1 cellular context compared by ENCODE assay signal in the genomic region with DNA sequence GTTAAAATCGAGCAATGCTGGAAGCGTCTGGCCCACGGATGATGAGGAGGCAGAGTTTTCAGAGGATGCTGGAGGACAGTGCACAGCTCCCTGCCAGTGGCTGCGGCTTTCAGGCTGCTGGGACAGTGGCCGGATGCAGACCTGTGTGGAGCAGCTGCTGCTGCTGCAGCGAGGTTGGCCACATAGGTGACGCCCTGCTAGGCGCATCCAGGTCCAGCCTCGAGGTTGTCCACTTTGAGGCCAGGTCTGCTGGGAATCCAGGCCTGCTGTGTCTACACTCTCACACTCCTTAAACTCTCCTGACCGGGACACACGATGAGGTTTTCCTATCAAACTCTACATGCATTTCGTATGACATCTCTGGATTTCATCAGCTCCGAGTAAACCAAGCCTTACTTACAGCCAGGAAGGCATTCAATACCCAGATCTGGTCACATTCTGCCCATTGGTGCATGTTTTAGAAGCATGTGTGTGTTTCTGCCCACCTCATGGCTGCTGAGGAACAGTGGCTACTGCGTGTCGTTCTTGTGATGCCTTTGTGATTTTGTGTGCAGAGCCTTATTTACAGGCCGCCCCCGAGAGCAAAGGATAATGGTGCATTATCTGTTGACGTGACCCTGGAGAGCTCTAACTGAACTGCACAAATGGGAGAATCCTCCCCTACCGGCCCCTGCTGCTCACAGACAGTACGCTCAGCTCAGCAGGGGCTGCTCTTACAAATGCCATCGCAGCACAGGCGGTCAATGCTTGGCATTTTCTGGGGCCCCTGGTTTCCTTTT.
A peak's percentile ranks its signal among the peaks of the same experiment; 100 is the strongest.
TF ChIP-seq lines count a peak whose summit lies in the region.

No MANE protein-coding gene starts in this region.

TF ChIP-seq in HepG2, 621 proteins besides CTCF, POLR2A, EP300 and RAD21 (continued from another document and continues in another):
- TF ChIP-seq, protein P1, sequence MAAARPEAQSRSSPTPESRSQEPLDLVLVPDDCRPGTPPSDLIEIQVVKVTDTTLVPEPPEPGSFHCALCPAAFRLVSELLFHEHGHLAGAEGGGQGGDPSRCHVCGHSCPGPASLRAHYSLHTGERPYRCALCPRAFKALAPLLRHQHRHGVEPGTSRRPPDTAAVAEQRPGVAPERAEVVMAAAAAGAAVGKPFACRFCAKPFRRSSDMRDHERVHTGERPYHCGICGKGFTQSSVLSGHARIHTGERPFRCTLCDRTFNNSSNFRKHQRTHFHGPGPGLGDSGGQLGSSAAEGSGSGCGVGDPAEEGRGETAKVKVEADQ (CRISPR knock-in tag; IDR thresholded peaks at IDR 0.05; ENCODE audit: borderline replicate concordance), result no peak
- TF ChIP-seq, protein P2, sequence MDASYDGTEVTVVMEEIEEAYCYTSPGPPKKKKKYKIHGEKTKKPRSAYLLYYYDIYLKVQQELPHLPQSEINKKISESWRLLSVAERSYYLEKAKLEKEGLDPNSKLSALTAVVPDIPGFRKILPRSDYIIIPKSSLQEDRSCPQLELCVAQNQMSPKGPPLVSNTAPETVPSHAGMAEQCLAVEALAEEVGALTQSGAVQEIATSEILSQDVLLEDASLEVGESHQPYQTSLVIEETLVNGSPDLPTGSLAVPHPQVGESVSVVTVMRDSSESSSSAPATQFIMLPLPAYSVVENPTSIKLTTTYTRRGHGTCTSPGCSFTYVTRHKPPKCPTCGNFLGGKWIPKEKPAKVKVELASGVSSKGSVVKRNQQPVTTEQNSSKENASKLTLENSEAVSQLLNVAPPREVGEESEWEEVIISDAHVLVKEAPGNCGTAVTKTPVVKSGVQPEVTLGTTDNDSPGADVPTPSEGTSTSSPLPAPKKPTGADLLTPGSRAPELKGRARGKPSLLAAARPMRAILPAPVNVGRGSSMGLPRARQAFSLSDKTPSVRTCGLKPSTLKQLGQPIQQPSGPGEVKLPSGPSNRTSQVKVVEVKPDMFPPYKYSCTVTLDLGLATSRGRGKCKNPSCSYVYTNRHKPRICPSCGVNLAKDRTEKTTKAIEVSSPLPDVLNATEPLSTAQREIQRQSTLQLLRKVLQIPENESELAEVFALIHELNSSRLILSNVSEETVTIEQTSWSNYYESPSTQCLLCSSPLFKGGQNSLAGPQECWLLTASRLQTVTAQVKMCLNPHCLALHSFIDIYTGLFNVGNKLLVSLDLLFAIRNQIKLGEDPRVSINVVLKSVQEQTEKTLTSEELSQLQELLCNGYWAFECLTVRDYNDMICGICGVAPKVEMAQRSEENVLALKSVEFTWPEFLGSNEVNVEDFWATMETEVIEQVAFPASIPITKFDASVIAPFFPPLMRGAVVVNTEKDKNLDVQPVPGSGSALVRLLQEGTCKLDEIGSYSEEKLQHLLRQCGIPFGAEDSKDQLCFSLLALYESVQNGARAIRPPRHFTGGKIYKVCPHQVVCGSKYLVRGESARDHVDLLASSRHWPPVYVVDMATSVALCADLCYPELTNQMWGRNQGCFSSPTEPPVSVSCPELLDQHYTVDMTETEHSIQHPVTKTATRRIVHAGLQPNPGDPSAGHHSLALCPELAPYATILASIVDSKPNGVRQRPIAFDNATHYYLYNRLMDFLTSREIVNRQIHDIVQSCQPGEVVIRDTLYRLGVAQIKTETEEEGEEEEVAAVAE (CRISPR knock-in tag; IDR thresholded peaks at IDR 0.05; ENCODE audit: borderline replicate concordance), result no peak
- TF ChIP-seq ZNF564 (CRISPR knock-in tag; IDR thresholded peaks at IDR 0.05) (no peak), YY1 (IDR thresholded peaks at IDR 0.05; ENCODE audit: insufficient read depth, insufficient replicate concordance, low read depth, low read length) (peak; percentile 21), POLR2AphosphoS5 (IDR thresholded peaks at IDR 0.05; ENCODE audit: low read depth, low read length) (no peak), BHLHE40 (IDR thresholded peaks at IDR 0.05; ENCODE audit: low read length) (no peak), ZSCAN12 (CRISPR knock-in tag; IDR thresholded peaks at IDR 0.05) (no peak), PHF8 (CRISPR knock-in tag; IDR thresholded peaks at IDR 0.05) (no peak), RCOR2 (CRISPR knock-in tag; IDR thresholded peaks at IDR 0.05) (no peak), ESRRA (CRISPR knock-in tag; IDR thresholded peaks at IDR 0.05; ENCODE audit: low read depth) (no peak), KLF6 (CRISPR knock-in tag; IDR thresholded peaks at IDR 0.05) (no peak), ZBTB20 (CRISPR knock-in tag; IDR thresholded peaks at IDR 0.05; ENCODE audit: borderline replicate concordance, low read depth) (no peak), NCOA2 (CRISPR knock-in tag; IDR thresholded peaks at IDR 0.05) (no peak), DPF2 (CRISPR knock-in tag; IDR thresholded peaks at IDR 0.05; ENCODE audit: borderline replicate concordance, low read depth) (no peak; the same call in 1 of the 2 replicates), SOX6 (IDR thresholded peaks at IDR 0.05) (no peak), SOX6 (CRISPR knock-in tag; IDR thresholded peaks at IDR 0.05) (peak; percentile 92), KLF16 (CRISPR knock-in tag; IDR thresholded peaks at IDR 0.05) (peak in 1 of 2 experiments; percentile 63; a peak in 1 of 4 replicates), SRY (CRISPR knock-in tag; IDR thresholded peaks at IDR 0.05) (no peak), HHEX (CRISPR knock-in tag; IDR thresholded peaks at IDR 0.05) (no peak), ZNF335 (CRISPR knock-in tag; IDR thresholded peaks at IDR 0.05) (no peak), CHD2 (IDR thresholded peaks at IDR 0.05; ENCODE audit: low read depth, low read length) (no peak), ZNF24 (IDR thresholded peaks at IDR 0.05) (no peak), ZNF782 (CRISPR knock-in tag; IDR thresholded peaks at IDR 0.05; ENCODE audit: borderline replicate concordance) (no peak), PLRG1 (conservative IDR thresholded peaks at IDR 0.05) (no peak), ZKSCAN8 (CRISPR knock-in tag; IDR thresholded peaks at IDR 0.05; ENCODE audit: borderline replicate concordance) (no peak), ZNF780A (CRISPR knock-in tag; IDR thresholded peaks at IDR 0.05) (no peak), FOXO1 (CRISPR knock-in tag; IDR thresholded peaks at IDR 0.05) (peak; percentile 73), FOSL1 (CRISPR knock-in tag; IDR thresholded peaks at IDR 0.05; ENCODE audit: borderline replicate concordance) (no peak), IKZF1 (IDR thresholded peaks at IDR 0.05) (no peak), ZNF207 (IDR thresholded peaks at IDR 0.05; ENCODE audit: borderline replicate concordance) (no peak), THAP11 (CRISPR knock-in tag; IDR thresholded peaks at IDR 0.05) (no peak), ZFYVE20 (CRISPR knock-in tag; IDR thresholded peaks at IDR 0.05; ENCODE audit: borderline replicate concordance, low read depth) (no peak), PAWR (CRISPR knock-in tag; IDR thresholded peaks at IDR 0.05; ENCODE audit: borderline replicate concordance) (no peak), SETDB1 (CRISPR knock-in tag; IDR thresholded peaks at IDR 0.05; ENCODE audit: borderline replicate concordance) (no peak), MAZ (IDR thresholded peaks at IDR 0.05; ENCODE audit: borderline replicate concordance, low read depth, low read length) (no peak), MAZ (CRISPR knock-in tag; IDR thresholded peaks at IDR 0.05; ENCODE audit: low read depth) (no peak), ZNF292 (CRISPR knock-in tag; IDR thresholded peaks at IDR 0.05; ENCODE audit: borderline replicate concordance, low read depth) (peak; percentile 76), ZNF629 (CRISPR knock-in tag; conservative IDR thresholded peaks at IDR 0.05) (no peak), PHF5A (CRISPR knock-in tag; IDR thresholded peaks at IDR 0.05; ENCODE audit: low read depth, unreplicated experiment) (no peak), CENPX (CRISPR knock-in tag; IDR thresholded peaks at IDR 0.05) (no peak), ISL2 (CRISPR knock-in tag; IDR thresholded peaks at IDR 0.05) (no peak; the same call in 1 of the 2 replicates), ZMYM3 (CRISPR knock-in tag; IDR thresholded peaks at IDR 0.05) (no peak)
- TF ChIP-seq, protein P3, sequence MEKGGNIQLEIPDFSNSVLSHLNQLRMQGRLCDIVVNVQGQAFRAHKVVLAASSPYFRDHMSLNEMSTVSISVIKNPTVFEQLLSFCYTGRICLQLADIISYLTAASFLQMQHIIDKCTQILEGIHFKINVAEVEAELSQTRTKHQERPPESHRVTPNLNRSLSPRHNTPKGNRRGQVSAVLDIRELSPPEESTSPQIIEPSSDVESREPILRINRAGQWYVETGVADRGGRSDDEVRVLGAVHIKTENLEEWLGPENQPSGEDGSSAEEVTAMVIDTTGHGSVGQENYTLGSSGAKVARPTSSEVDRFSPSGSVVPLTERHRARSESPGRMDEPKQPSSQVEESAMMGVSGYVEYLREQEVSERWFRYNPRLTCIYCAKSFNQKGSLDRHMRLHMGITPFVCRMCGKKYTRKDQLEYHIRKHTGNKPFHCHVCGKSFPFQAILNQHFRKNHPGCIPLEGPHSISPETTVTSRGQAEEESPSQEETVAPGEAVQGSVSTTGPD (CRISPR knock-in tag; IDR thresholded peaks at IDR 0.05), result no peak
- TF ChIP-seq, protein P4, sequence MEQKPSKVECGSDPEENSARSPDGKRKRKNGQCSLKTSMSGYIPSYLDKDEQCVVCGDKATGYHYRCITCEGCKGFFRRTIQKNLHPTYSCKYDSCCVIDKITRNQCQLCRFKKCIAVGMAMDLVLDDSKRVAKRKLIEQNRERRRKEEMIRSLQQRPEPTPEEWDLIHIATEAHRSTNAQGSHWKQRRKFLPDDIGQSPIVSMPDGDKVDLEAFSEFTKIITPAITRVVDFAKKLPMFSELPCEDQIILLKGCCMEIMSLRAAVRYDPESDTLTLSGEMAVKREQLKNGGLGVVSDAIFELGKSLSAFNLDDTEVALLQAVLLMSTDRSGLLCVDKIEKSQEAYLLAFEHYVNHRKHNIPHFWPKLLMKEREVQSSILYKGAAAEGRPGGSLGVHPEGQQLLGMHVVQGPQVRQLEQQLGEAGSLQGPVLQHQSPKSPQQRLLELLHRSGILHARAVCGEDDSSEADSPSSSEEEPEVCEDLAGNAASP (CRISPR knock-in tag; IDR thresholded peaks at IDR 0.05; ENCODE audit: borderline replicate concordance), result no peak
- TF ChIP-seq, protein P5, sequence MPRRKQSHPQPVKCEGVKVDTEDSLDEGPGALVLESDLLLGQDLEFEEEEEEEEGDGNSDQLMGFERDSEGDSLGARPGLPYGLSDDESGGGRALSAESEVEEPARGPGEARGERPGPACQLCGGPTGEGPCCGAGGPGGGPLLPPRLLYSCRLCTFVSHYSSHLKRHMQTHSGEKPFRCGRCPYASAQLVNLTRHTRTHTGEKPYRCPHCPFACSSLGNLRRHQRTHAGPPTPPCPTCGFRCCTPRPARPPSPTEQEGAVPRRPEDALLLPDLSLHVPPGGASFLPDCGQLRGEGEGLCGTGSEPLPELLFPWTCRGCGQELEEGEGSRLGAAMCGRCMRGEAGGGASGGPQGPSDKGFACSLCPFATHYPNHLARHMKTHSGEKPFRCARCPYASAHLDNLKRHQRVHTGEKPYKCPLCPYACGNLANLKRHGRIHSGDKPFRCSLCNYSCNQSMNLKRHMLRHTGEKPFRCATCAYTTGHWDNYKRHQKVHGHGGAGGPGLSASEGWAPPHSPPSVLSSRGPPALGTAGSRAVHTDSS (CRISPR knock-in tag; conservative IDR thresholded peaks at IDR 0.05), result no peak
- TF ChIP-seq, protein P6, sequence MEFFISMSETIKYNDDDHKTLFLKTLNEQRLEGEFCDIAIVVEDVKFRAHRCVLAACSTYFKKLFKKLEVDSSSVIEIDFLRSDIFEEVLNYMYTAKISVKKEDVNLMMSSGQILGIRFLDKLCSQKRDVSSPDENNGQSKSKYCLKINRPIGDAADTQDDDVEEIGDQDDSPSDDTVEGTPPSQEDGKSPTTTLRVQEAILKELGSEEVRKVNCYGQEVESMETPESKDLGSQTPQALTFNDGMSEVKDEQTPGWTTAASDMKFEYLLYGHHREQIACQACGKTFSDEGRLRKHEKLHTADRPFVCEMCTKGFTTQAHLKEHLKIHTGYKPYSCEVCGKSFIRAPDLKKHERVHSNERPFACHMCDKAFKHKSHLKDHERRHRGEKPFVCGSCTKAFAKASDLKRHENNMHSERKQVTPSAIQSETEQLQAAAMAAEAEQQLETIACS (CRISPR knock-in tag; IDR thresholded peaks at IDR 0.05), result no peak
- TF ChIP-seq, protein P7, sequence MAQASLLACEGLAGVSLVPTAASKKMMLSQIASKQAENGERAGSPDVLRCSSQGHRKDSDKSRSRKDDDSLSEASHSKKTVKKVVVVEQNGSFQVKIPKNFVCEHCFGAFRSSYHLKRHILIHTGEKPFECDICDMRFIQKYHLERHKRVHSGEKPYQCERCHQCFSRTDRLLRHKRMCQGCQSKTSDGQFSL (CRISPR knock-in tag; IDR thresholded peaks at IDR 0.05), result no peak
- TF ChIP-seq, protein P8, sequence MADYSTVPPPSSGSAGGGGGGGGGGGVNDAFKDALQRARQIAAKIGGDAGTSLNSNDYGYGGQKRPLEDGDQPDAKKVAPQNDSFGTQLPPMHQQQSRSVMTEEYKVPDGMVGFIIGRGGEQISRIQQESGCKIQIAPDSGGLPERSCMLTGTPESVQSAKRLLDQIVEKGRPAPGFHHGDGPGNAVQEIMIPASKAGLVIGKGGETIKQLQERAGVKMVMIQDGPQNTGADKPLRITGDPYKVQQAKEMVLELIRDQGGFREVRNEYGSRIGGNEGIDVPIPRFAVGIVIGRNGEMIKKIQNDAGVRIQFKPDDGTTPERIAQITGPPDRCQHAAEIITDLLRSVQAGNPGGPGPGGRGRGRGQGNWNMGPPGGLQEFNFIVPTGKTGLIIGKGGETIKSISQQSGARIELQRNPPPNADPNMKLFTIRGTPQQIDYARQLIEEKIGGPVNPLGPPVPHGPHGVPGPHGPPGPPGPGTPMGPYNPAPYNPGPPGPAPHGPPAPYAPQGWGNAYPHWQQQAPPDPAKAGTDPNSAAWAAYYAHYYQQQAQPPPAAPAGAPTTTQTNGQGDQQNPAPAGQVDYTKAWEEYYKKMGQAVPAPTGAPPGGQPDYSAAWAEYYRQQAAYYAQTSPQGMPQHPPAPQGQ (CRISPR knock-in tag; IDR thresholded peaks at IDR 0.05; ENCODE audit: borderline replicate concordance), result no peak
- TF ChIP-seq, protein P9, sequence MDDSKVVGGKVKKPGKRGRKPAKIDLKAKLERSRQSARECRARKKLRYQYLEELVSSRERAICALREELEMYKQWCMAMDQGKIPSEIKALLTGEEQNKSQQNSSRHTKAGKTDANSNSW (CRISPR knock-in tag; IDR thresholded peaks at IDR 0.05; ENCODE audit: borderline replicate concordance), result no peak
- TF ChIP-seq, protein P10, sequence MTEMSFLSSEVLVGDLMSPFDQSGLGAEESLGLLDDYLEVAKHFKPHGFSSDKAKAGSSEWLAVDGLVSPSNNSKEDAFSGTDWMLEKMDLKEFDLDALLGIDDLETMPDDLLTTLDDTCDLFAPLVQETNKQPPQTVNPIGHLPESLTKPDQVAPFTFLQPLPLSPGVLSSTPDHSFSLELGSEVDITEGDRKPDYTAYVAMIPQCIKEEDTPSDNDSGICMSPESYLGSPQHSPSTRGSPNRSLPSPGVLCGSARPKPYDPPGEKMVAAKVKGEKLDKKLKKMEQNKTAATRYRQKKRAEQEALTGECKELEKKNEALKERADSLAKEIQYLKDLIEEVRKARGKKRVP (CRISPR knock-in tag; IDR thresholded peaks at IDR 0.05), result peak in 1 of 2 experiments; percentile 48; a peak in 2 of 4 replicates
- TF ChIP-seq, protein P11, sequence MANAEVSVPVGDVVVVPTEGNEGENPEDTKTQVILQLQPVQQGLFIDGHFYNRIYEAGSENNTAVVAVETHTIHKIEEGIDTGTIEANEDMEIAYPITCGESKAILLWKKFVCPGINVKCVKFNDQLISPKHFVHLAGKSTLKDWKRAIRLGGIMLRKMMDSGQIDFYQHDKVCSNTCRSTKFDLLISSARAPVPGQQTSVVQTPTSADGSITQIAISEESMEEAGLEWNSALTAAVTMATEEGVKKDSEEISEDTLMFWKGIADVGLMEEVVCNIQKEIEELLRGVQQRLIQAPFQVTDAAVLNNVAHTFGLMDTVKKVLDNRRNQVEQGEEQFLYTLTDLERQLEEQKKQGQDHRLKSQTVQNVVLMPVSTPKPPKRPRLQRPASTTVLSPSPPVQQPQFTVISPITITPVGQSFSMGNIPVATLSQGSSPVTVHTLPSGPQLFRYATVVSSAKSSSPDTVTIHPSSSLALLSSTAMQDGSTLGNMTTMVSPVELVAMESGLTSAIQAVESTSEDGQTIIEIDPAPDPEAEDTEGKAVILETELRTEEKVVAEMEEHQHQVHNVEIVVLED (CRISPR knock-in tag; IDR thresholded peaks at IDR 0.05; ENCODE audit: borderline replicate concordance), result no peak
